8 cellular contexts compared by ENCODE assay signal in the genomic region with DNA sequence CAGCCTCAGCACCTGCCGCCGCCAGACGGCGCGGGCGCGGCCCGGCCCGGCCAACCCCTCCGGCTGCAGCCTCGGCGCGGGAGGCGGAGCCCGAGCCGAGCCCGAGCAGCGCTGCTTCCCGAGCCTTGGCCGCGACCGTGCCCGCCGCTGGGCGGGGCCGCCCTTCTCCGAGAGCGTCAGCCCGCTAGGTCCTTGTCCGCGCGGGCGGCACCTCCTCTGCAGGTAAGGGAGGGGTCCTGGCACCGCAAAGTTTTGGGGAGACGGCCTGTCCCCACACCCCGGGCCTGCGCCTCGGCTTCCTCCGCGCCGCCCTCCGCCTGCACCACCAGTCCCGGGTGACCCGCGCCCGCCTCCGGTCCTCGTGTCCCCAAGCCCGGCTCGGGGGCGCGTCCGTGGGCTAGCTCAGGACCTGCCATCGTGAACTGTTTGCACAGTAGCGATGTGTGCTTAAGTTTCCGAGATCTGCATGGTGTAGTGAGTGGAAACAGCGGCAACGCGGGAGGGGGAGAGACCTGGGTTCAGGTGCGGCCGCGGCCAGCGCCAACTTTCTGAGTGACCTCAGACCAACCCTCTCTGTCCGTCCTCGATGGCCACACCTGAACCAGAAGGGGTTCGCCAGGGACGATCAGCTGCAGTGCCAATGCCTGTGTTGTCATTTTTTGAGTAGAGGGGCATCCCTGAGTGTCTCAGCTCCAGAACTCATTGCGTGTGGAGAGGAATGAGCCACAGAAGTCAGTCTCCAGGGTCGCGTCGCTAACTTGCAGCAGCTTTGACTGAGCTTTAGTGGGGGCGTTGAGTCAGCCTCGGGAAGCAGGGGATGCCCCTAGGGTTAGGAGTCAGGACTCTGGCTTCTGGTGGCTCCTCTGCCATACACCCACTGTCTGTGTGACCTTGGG. TPM values are rescaled to one million over a fixed set of nuclear protein-coding genes. Genes with fewer than 3 reads are reported as not detected.
A peak's percentile ranks its signal among the peaks of the same experiment; 100 is the strongest.
DNase-seq lines count a peak whose midpoint lies in the region; ATAC-seq, FAIRE-seq and TF ChIP-seq lines count a peak whose summit lies in the region.

A gene with protein sequence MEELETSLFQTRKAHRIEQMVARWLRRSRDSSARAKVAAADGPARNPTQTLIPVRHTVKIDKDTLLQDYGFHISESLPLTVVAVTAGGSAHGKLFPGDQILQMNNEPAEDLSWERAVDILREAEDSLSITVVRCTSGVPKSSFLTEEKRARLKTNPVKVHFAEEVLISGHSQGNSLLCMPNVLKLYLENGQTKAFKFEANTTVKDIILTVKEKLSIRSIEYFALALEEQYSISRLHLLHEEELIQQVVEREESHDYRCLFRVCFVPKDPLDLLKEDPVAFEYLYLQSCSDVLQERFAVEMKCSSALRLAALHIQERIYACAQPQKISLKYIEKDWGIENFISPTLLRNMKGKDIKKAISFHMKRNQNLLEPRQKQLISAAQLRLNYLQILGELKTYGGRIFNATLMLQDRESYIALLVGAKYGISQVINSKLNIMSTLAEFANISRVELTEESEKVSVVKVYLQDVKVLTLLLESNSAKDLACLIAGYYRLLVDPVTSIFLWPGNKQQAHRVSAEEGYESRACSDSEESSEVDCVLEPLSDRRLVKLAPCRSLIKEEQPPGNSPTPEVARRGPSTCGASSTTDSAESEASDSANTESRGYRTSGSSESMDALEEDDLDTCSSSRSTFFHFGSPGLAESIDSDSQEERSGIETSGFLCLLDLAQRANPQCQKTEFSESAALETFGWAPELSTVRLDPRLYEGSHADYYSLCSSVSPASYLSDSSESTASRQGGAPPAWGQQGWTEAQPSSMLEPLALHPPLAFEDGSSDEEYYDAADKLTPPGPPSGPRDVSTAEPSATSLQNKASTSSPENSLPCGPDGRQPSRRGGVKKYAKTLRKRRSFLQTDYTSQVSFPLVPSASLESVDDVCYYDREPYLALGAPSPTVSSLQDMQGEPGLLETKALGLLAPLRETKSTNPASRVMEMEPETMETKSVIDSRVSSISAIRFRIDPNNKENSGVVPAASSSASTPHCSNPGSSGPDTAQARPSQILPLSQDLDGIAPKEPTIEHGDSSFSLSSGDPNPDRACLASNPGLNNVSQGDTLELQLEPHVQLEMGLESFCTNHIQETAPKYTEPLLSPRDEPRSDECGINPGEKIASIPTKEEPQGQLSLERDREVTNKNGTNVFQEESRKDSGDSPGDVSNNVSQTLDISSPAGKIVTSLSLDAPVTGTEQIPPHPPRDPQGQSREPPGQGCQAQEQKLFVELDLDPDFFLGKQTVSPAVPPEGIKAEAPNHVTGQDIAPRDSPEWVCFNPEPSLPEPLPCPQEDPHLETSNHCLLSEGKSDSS (N-terminal part only) (plus strand): TSS at position 82 of the 896 bp plus-strand sequence. CDS start 41,688 bp downstream, outside the sequence.

- peak within 1 kb of the TSS; percentile 29 to 41 (median 37) for H3K4me3 ChIP-seq in endothelial cell of umbilical vein (replicated peaks in 1 of 3; ENCODE audit: insufficient read depth in 1 of 3, low read depth in 1 of 3, low read length in 3 of 3)
- H3K4me3 ChIP-seq in mucosa of rectum (ENCODE audit: low read length in 2 of 2): peak within 1 kb of the TSS; percentile 64 to 65

- FAIRE-seq in endothelial cell of umbilical vein (lab: Jason Lieb, UNC): peak; percentile 42

- no TSS peak for BruUV-seq in endothelial cell of umbilical vein (replicated peaks; lab: Mats Ljungman, UMichigan)

- TF ChIP-seq CTCF in endothelial cell of umbilical vein (IDR thresholded peaks at IDR 0.05; ENCODE audit: extremely low read depth in 1 of 2, insufficient read depth in 1 of 2, low read depth in 1 of 2, low read length in 2 of 2): no peak

- no peak within 1 kb of the TSS for H3K27ac Mint-ChIP-seq in activated CD8-positive, alpha-beta memory T cell treated with anti-CD3 and anti-CD28 coated beads, Interleukin-2, amount 10 ng/mL, durations not matched to agents 7 days and 5 days
- H3K27ac Mint-ChIP-seq in stimulated activated memory B cell treated with anti-CD40 and anti-IgM and Interleukin-4, amounts not matched to agents 10 μg/mL and 1 μg/mL and 100 μg/mL, for 72 hours: no peak within 1 kb of the TSS

- ATAC-seq in GM18505 (IDR thresholded peaks at IDR 0.05; ENCODE audit: unreplicated experiment) (peak; percentile 80), HG03025 (IDR thresholded peaks at IDR 0.05; ENCODE audit: low FRiP score, unreplicated experiment) (peak; percentile 80)
- ATAC-seq in activated CD8-positive, alpha-beta memory T cell treated with anti-CD3 and anti-CD28 coated beads, Interleukin-2, amount 10 ng/mL, durations not matched to agents 7 days and 5 days: peak; percentile 95
- peak; percentile 90 for ATAC-seq in stimulated activated memory B cell treated with anti-CD40 and anti-IgM and Interleukin-4, amounts not matched to agents 10 μg/mL and 1 μg/mL and 100 μg/mL, for 72 hours

- intact Hi-C loops in endothelial cell of umbilical vein (cut with micrococcal nuclease): no loop called here

- no peaks in the 10 kb centered on the region for H3K9me1 ChIP-seq in endothelial cell of umbilical vein (replicated peaks; ENCODE audit: control insufficient read depth, extremely low read depth, insufficient read depth, low read length)

- H3K4me3 Mint-ChIP-seq in activated CD8-positive, alpha-beta memory T cell treated with anti-CD3 and anti-CD28 coated beads, Interleukin-2, amount 10 ng/mL, durations not matched to agents 7 days and 5 days: peak within 1 kb of the TSS; percentile 44
- H3K4me3 Mint-ChIP-seq in stimulated activated memory B cell treated with anti-CD40 and anti-IgM and Interleukin-4, amounts not matched to agents 10 μg/mL and 1 μg/mL and 100 μg/mL, for 72 hours: peak within 1 kb of the TSS; percentile 73

- H3K9me3 ChIP-seq in endothelial cell of umbilical vein (replicated peaks; ENCODE audit: control insufficient read depth, insufficient read depth, low read length): no peaks in the 10 kb centered on the region
- H3K9me3 ChIP-seq in mucosa of rectum (ENCODE audit: control insufficient read depth in 2 of 2, low read length in 2 of 2): no peaks in the 10 kb centered on the region

- H3K36me3 Mint-ChIP-seq in activated CD8-positive, alpha-beta memory T cell treated with anti-CD3 and anti-CD28 coated beads, Interleukin-2, amount 10 ng/mL, durations not matched to agents 7 days and 5 days: no peaks in the 10 kb centered on the region
- no peaks in the 10 kb centered on the region for H3K36me3 Mint-ChIP-seq in stimulated activated memory B cell treated with anti-CD40 and anti-IgM and Interleukin-4, amounts not matched to agents 10 μg/mL and 1 μg/mL and 100 μg/mL, for 72 hours

- H3K4me1 ChIP-seq in endothelial cell of umbilical vein (ENCODE audit: control insufficient read depth, extremely low read depth, insufficient read depth, low read length): peaks cover 6% of the 10 kb centered on the region
- H3K4me1 ChIP-seq in mucosa of rectum (ENCODE audit: control insufficient read depth in 2 of 2, insufficient read depth in 2 of 2, low read length in 2 of 2): peaks cover 6 to 8% of the 10 kb centered on the region in 2 donors

- CTCF ChIA-PET in activated CD8-positive, alpha-beta memory T cell treated with anti-CD3 and anti-CD28 coated beads, Interleukin-2, amount 10 ng/mL, durations not matched to agents 7 days and 5 days (lab: Charles Lee): interaction anchor here (0.9 to 1.5 kb wide), 2 partner anchors 18 to 169 kb away, joined by 3 to 4 read pairs; no protein-coding TSS in a partner anchor
- CTCF ChIA-PET in endothelial cell of umbilical vein (lab: Charles Lee): no interaction called here

- no peaks in the 10 kb centered on the region for H4K20me1 ChIP-seq in endothelial cell of umbilical vein (replicated peaks; ENCODE audit: control insufficient read depth, extremely low read depth, insufficient read depth, low read length)

- H3K36me3 ChIP-seq in endothelial cell of umbilical vein (ENCODE audit: control insufficient read depth in 2 of 2, extremely low read depth in 1 of 2, insufficient read depth in 2 of 2, low read length in 2 of 2): no peaks in the 10 kb centered on the region
- no peaks in the 10 kb centered on the region for H3K36me3 ChIP-seq in mucosa of rectum (ENCODE audit: control insufficient read depth in 2 of 2, insufficient read depth in 2 of 2, low read length in 2 of 2)

- H3K9ac ChIP-seq in endothelial cell of umbilical vein (replicated peaks; ENCODE audit: extremely low read depth, insufficient read depth, low read length): no peak within 1 kb of the TSS
- H3K9ac ChIP-seq in mucosa of rectum (ENCODE audit: low read depth in 1 of 2, low read length in 2 of 2): peak within 1 kb of the TSS in 1 of 2 donors; percentile 52

- H3K9me3 Mint-ChIP-seq in activated CD8-positive, alpha-beta memory T cell treated with anti-CD3 and anti-CD28 coated beads, Interleukin-2, amount 10 ng/mL, durations not matched to agents 7 days and 5 days (ENCODE audit: low read depth): no peaks in the 10 kb centered on the region
- no peaks in the 10 kb centered on the region for H3K9me3 Mint-ChIP-seq in stimulated activated memory B cell treated with anti-CD40 and anti-IgM and Interleukin-4, amounts not matched to agents 10 μg/mL and 1 μg/mL and 100 μg/mL, for 72 hours

- TF ChIP-seq POLR2A in GM18505 (IDR thresholded peaks at IDR 0.05; ENCODE audit: borderline replicate concordance, extremely low read depth, insufficient read depth, insufficient read length) (no peak), endothelial cell of umbilical vein (IDR thresholded peaks at IDR 0.05; ENCODE audit: low read depth, low read length) (no peak)

- H3K79me2 ChIP-seq in endothelial cell of umbilical vein (ENCODE audit: control insufficient read depth, insufficient read depth, low read length): no peaks in the 10 kb centered on the region

- peaks cover 49 to 52% of the 10 kb centered on the region in 2 experiments for H3K27me3 ChIP-seq in endothelial cell of umbilical vein (ENCODE audit: control insufficient read depth in 2 of 2, insufficient read depth in 2 of 2, low read length in 2 of 2)
- peaks cover 24 to 33% of the 10 kb centered on the region in 2 donors for H3K27me3 ChIP-seq in mucosa of rectum (ENCODE audit: control insufficient read depth in 2 of 2, insufficient read depth in 2 of 2, low read length in 2 of 2)

- dilution Hi-C loops in endothelial cell of umbilical vein (cut with MboI; ENCODE audit: extremely low pct_ligation_motif_present, low sequenced_read_pairs): no loop called here

- H3K27me3 Mint-ChIP-seq in activated CD8-positive, alpha-beta memory T cell treated with anti-CD3 and anti-CD28 coated beads, Interleukin-2, amount 10 ng/mL, durations not matched to agents 7 days and 5 days: peaks cover 74% of the 10 kb centered on the region
- H3K27me3 Mint-ChIP-seq in stimulated activated memory B cell treated with anti-CD40 and anti-IgM and Interleukin-4, amounts not matched to agents 10 μg/mL and 1 μg/mL and 100 μg/mL, for 72 hours: peaks cover 84% of the 10 kb centered on the region

- no peak within 1 kb of the TSS for H3K27ac ChIP-seq in endothelial cell of umbilical vein (ENCODE audit: insufficient read depth, low read depth, low read length)
- H3K27ac ChIP-seq in mucosa of rectum (ENCODE audit: low read depth in 2 of 2, low read length in 2 of 2): no peak within 1 kb of the TSS

- H2AFZ ChIP-seq in endothelial cell of umbilical vein (ENCODE audit: low read depth, low read length): peak within 1 kb of the TSS; percentile 89

- POLR2A ChIA-PET in endothelial cell of umbilical vein (lab: Charles Lee): no interaction called here

- H3K4me2 ChIP-seq in endothelial cell of umbilical vein (ENCODE audit: insufficient read depth, low read length): peak within 1 kb of the TSS; percentile 71

- peak; percentile 2 for DNase-seq in A172 (ENCODE audit: low spot score)
- peak; percentile 53 for DNase-seq in NCI-H345 treated with DMSO at 0.1 percent for 48 hours (lab: John Stamatoyannopoulos, UW; ENCODE audit: unreplicated experiment)
- peak; percentile 64 for DNase-seq in activated CD8-positive, alpha-beta memory T cell treated with anti-CD3 and anti-CD28 coated beads, Interleukin-2, amount 10 ng/mL, durations not matched to agents 7 days and 5 days
- DNase-seq in endothelial cell of umbilical vein (ENCODE audit: low read depth, low spot score): peak; percentile 39

- H3K4me1 Mint-ChIP-seq in activated CD8-positive, alpha-beta memory T cell treated with anti-CD3 and anti-CD28 coated beads, Interleukin-2, amount 10 ng/mL, durations not matched to agents 7 days and 5 days: peaks cover 7% of the 10 kb centered on the region
- peaks cover 12% of the 10 kb centered on the region for H3K4me1 Mint-ChIP-seq in stimulated activated memory B cell treated with anti-CD40 and anti-IgM and Interleukin-4, amounts not matched to agents 10 μg/mL and 1 μg/mL and 100 μg/mL, for 72 hours

RNA-seq across cellular contexts. Expression of the gene that starts here (rescaled TPM):
- 0.19 TPM in 1 of 2 replicates, not detected in the other for total RNA-seq in A172 (2014; rRNA removed; shearing (Covaris generic))
- not detected for total RNA-seq in activated CD8-positive, alpha-beta memory T cell treated with anti-CD3 and anti-CD28 coated beads, Interleukin-2, amount 10 ng/mL, durations not matched to agents 7 days and 5 days
- not detected in 2 replicates for total RNA-seq in endothelial cell of umbilical vein
- not detected in 2 replicates for polyA plus RNA-seq in endothelial cell of umbilical vein
- not detected in 2 replicates for polyA plus RNA-seq in endothelial cell of umbilical vein (2011; cell fraction: cytosol; rRNA removed)
- polyA plus RNA-seq in endothelial cell of umbilical vein (2011; cell fraction: nucleus; rRNA removed): not detected in 2 replicates
- not detected in 2 replicates for polyA plus RNA-seq in endothelial cell of umbilical vein (2012)
- not detected in 2 replicates for polyA minus RNA-seq in endothelial cell of umbilical vein
- polyA minus RNA-seq in endothelial cell of umbilical vein (2011; cell fraction: cytosol; rRNA and poly(A)+ RNA removed): not detected
- not detected in 2 replicates for polyA minus RNA-seq in endothelial cell of umbilical vein (2011; cell fraction: nucleus; rRNA and poly(A)+ RNA removed)

Comparison
In these comparisons a context has a peak if more than half of its experiments do, and no peak if none do; other contexts are left out.
1. Peak in DNase-seq in A172; RNA of the gene not detected or under 1 TPM.
2. Peak in DNase-seq and ATAC-seq in activated CD8-positive, alpha-beta memory T cell treated with anti-CD3 and anti-CD28 coated beads, Interleukin-2, amount 10 ng/mL, durations not matched to agents 7 days and 5 days; RNA of the gene not detected or under 1 TPM.
3. Peak in DNase-seq, H3K4me3 ChIP-seq and H3K4me2 ChIP-seq in endothelial cell of umbilical vein; RNA of the gene not detected or under 1 TPM.
4. DNase-seq: peak in every context shown above with its lines; median percentile 64 in activated CD8-positive, alpha-beta memory T cell treated with anti-CD3 and anti-CD28 coated beads, Interleukin-2, amount 10 ng/mL, durations not matched to agents 7 days and 5 days; 53 in NCI-H345 treated with DMSO at 0.1 percent for 48 hours; 39 in endothelial cell of umbilical vein; 2 in A172.